ENCODE assay signal across 14 cellular contexts in genomic region chr1:111732718-111733117, GRCh38. TPM values are rescaled to one million over a fixed set of nuclear protein-coding genes. Genes with fewer than 3 reads are reported as not detected.
DNase-seq lines count a peak whose midpoint lies in the region; ATAC-seq and TF ChIP-seq lines count a peak whose summit lies in the region.
"Had no signal": no experiment of that assay in that cellular context is flagged by ENCODE, and none has a peak within 500 bp of the region (broad histone marks: within the 10 kb centered on the region; RNA-seq: fewer than 3 reads in every experiment).

No MANE protein-coding gene starts in this region.

- CTCF ChIA-PET in CD4-positive, alpha-beta T cell (lab: Charles Lee) = no interaction called here

- peaks cover 4% of the 10 kb centered on the region for H3K36me3 Mint-ChIP-seq in nephron progenitor cell (ENCODE audit: low read depth)
- H3K36me3 Mint-ChIP-seq in CD4-positive, alpha-beta T cell (ENCODE audit: low read depth) = no peaks in the 10 kb centered on the region
- H3K36me3 Mint-ChIP-seq: CD4-positive, CD25-positive, alpha-beta regulatory T cell; memory B cell had no signal

- TF ChIP-seq POLR2A in tibial nerve (IDR thresholded peaks at IDR 0.05) = no peak

- H3K4me1 ChIP-seq in tibial nerve = peaks cover 0 to 91% (median 57%) of the 10 kb centered on the region in 4 donors

- no peak overlapping the region for H3K27ac Mint-ChIP-seq in nephron progenitor cell
- no peak overlapping the region for H3K27ac Mint-ChIP-seq in CD4-positive, alpha-beta T cell
- H3K27ac Mint-ChIP-seq: endodermal cell, memory B cell had no signal

- H3K4me3 ChIP-seq in dorsolateral prefrontal cortex = peak overlapping the region in 9 of 59 donors; percentile 9 to 84 (median 18)
- H3K4me3 ChIP-seq in tibial nerve = no peak overlapping the region

- no peak for ATAC-seq in CD4-positive, alpha-beta T cell (ENCODE audit: poor library complexity)

- H3K27me3 Mint-ChIP-seq in nephron progenitor cell (ENCODE audit: low read depth, poor library complexity) = peaks cover 9% of the 10 kb centered on the region
- no peaks in the 10 kb centered on the region for H3K27me3 Mint-ChIP-seq in CD4-positive, alpha-beta T cell
- H3K27me3 Mint-ChIP-seq: memory B cell had no signal

- H3K27me3 ChIP-seq in dorsolateral prefrontal cortex = no peaks in the 10 kb centered on the region
- H3K27me3 ChIP-seq in tibial nerve = no peaks in the 10 kb centered on the region
- H3K27me3 ChIP-seq in CD4-positive, alpha-beta T cell (ENCODE audit: control insufficient read depth, insufficient read depth, low read length) = peaks cover 13% of the 10 kb centered on the region

- no peaks in the 10 kb centered on the region for H3K36me3 ChIP-seq in tibial nerve

- POLR2A ChIA-PET in CD4-positive, alpha-beta T cell (lab: Charles Lee) = no interaction called here

- peaks cover 34% of the 10 kb centered on the region for H3K4me1 Mint-ChIP-seq in nephron progenitor cell
- H3K4me1 Mint-ChIP-seq in CD4-positive, alpha-beta T cell (ENCODE audit: low read depth) = peaks cover 4% of the 10 kb centered on the region

- peak overlapping the region; percentile 34 for H3K4me3 Mint-ChIP-seq in nephron progenitor cell
- no peak overlapping the region for H3K4me3 Mint-ChIP-seq in CD4-positive, alpha-beta T cell
- H3K4me3 Mint-ChIP-seq: CD4-positive, CD25-positive, alpha-beta regulatory T cell; endodermal cell; memory B cell had no signal

- no peaks in the 10 kb centered on the region for H3K9me3 ChIP-seq in tibial nerve
- no peaks in the 10 kb centered on the region for H3K9me3 ChIP-seq in CD4-positive, alpha-beta T cell (ENCODE audit: control insufficient read depth, low read length)

- no peak for TF ChIP-seq EP300 in tibial nerve (IDR thresholded peaks at IDR 0.05)

- peak; percentile 25 for DNase-seq in activated CD8-positive, alpha-beta memory T cell treated with anti-CD3 and anti-CD28 coated beads, Interleukin-2, amount 50 U/mL, for 48 hours
- no peak for DNase-seq in activated CD8-positive, alpha-beta memory T cell treated with anti-CD3 and anti-CD28 coated beads for 24 hours
- no peak for DNase-seq in dorsolateral prefrontal cortex
- no peak for DNase-seq in nephron progenitor cell
- no peak for DNase-seq in tibial nerve (ENCODE audit: low spot score in 2 of 2)
- DNase-seq in NCI-H1930 (lab: John Stamatoyannopoulos, UW) = no peak
- DNase-seq in CD4-positive, alpha-beta T cell = no peak
- DNase-seq in activated T-cell treated with anti-CD3 and anti-CD28 coated beads for 4 hours = no peak
- DNase-seq: activated CD4-positive, alpha-beta T cell treated with anti-CD3 and anti-CD28 coated beads, Interleukin-2, amount 50 U/mL, for 48 hours; CD4-positive, CD25-positive, alpha-beta regulatory T cell; endodermal cell; NCI-H774; stimulated activated CD4-positive, alpha-beta T cell treated with anti-CD3 and anti-CD28 coated beads, Interleukin-4, amount 100 ng/mL, for 4 hours had no signal

- no peaks in the 10 kb centered on the region for H3K9me3 Mint-ChIP-seq in nephron progenitor cell
- H3K9me3 Mint-ChIP-seq in CD4-positive, alpha-beta T cell = no peaks in the 10 kb centered on the region
- H3K9me3 Mint-ChIP-seq: CD4-positive, CD25-positive, alpha-beta regulatory T cell; endodermal cell; memory B cell had no signal

- H3K27ac ChIP-seq in dorsolateral prefrontal cortex = peak overlapping the region in 45 of 59 donors; percentile 13 to 96 (median 74)
- H3K27ac ChIP-seq in tibial nerve = peak overlapping the region in 3 of 4 donors; percentile 71 to 93 (median 85)
- no peak overlapping the region for H3K27ac ChIP-seq in CD4-positive, alpha-beta T cell (ENCODE audit: low read depth, low read length)

- TF ChIP-seq CTCF in dorsolateral prefrontal cortex (IDR thresholded peaks at IDR 0.05 in 54 of 56, conservative IDR thresholded peaks at IDR 0.05 in 2 of 56; ENCODE audit: low read depth in 1 of 56, partially characterized antibody in 56 of 56) = no peak
- no peak for TF ChIP-seq CTCF in nephron progenitor cell (IDR thresholded peaks at IDR 0.05)
- TF ChIP-seq CTCF in tibial nerve (IDR thresholded peaks at IDR 0.05) = no peak
- no peak for TF ChIP-seq CTCF in CD4-positive, alpha-beta T cell (IDR thresholded peaks at IDR 0.05)

- intact Hi-C loops in dorsolateral prefrontal cortex (cut with DNase I) = loop anchor here in 1 of 2 donors (2.0 kb wide), 1 partner anchor 16 kb away; no protein-coding TSS in a partner anchor
- intact Hi-C loops in CD4-positive, alpha-beta T cell (cut with DNase I, micrococcal nuclease) = no loop called here

- WGBS in tibial nerve, 2 donors = 91 to 94% methylated on average over 7 of the region's 7 CpGs

RNA-seq across cellular contexts. Expression of gene INKA2, which starts 6.5 kb away (rescaled TPM):
- total RNA-seq in dorsolateral prefrontal cortex (10 to 100 TPM; 14.0 to 81.6 (median 44.7) TPM), tibial nerve (10 to 100 TPM in 1 of 4 donors, 1 to 10 TPM in 3; 6.3 to 11.8 (median 7.9) TPM)
- under 1 TPM in 1 of 2 experiments, not detected in 1; 0.27 TPM for total RNA-seq in CD4-positive, alpha-beta T cell
- total RNA-seq: CD4-positive, CD25-positive, alpha-beta regulatory T cell had no signal

RNA-seq across cellular contexts. Expression of gene DDX20, which starts 23.0 kb away (rescaled TPM):
- total RNA-seq in dorsolateral prefrontal cortex = 10 to 100 TPM in 38 of 120 experiments, 1 to 10 TPM in 82; 4.2 to 18.7 (median 8.9) TPM
- 10 to 100 TPM; 30.8 to 40.5 (median 35.5) TPM for total RNA-seq in tibial nerve
- 10 to 100 TPM; 27.2 to 27.4 TPM for total RNA-seq in CD4-positive, alpha-beta T cell

Comparison
In these comparisons a context has a peak if more than half of its experiments do, and no peak if none do; other contexts are left out.
1. RNA of gene INKA2, which starts 6.5 kb away (total RNA-seq): 14.0 to 81.6 TPM in dorsolateral prefrontal cortex and 6.3 to 11.8 TPM in tibial nerve; 0.27 TPM in CD4-positive, alpha-beta T cell; every median in the first group is over 4 times any median in the second.